Comparison of ENCODE assay signal across 28 cellular contexts in genomic region chr1:40893946-40894345, GRCh38. TPM values are rescaled to one million over a fixed set of nuclear protein-coding genes. Genes with fewer than 3 reads are reported as not detected.
DNase-seq lines count a peak whose midpoint lies in the region; ATAC-seq, FAIRE-seq and TF ChIP-seq lines count a peak whose summit lies in the region.
"Had no signal": no experiment of that assay in that cellular context is flagged by ENCODE, and none has a peak within 500 bp of the region (broad histone marks: within the 10 kb centered on the region; RNA-seq: fewer than 3 reads in every experiment).

No MANE protein-coding gene starts in this region.

- H3K9ac ChIP-seq in liver (ENCODE audit: low read depth in 1 of 2, low read length in 2 of 2) (no peak overlapping the region), K562 (ENCODE audit: insufficient read depth in 1 of 2, low read depth in 2 of 2, low read length in 2 of 2) (no peak overlapping the region)
- H3K9ac ChIP-seq: BLaER1 had no signal

- no peak for TF ChIP-seq EP300 in K562 (IDR thresholded peaks at IDR 0.05; ENCODE audit: low read length)

- peaks cover 20% of the 10 kb centered on the region for H3K4me1 Mint-ChIP-seq in stimulated activated naive CD8-positive, alpha-beta T cell treated with anti-CD3 and anti-CD28 coated beads, Interleukin-15, amount 100 ng/mL, for 72 hours
- H3K4me1 Mint-ChIP-seq: CD4-positive, alpha-beta memory T cell; CD4-positive, CD25-positive, alpha-beta regulatory T cell; CD8-positive, alpha-beta memory T cell had no signal

- H3K36me3 ChIP-seq in liver (ENCODE audit: control insufficient read depth in 4 of 4, insufficient read depth in 3 of 4, low read depth in 1 of 4, low read length in 3 of 4) = no peaks in the 10 kb centered on the region
- no peaks in the 10 kb centered on the region for H3K36me3 ChIP-seq in right lobe of liver
- H3K36me3 ChIP-seq in HEK293 (ENCODE audit: control insufficient read depth in 2 of 2, insufficient read depth in 1 of 2, low read length in 2 of 2) = no peaks in the 10 kb centered on the region
- H3K36me3 ChIP-seq in K562 (ENCODE audit: control insufficient read depth, insufficient read depth, low read length) = no peaks in the 10 kb centered on the region
- H3K36me3 ChIP-seq: BE2C, BLaER1 had no signal

- BruUV-seq in K562 (replicated peaks; lab: Mats Ljungman, UMichigan) = no TSS peak

- H3K9me3 ChIP-seq in liver (ENCODE audit: control insufficient read depth in 4 of 4, low read length in 3 of 4) (peaks cover 5 to 10% (median 7%) of the 10 kb centered on the region in 4 donors), right lobe of liver (no peaks in the 10 kb centered on the region), HEK293 (ENCODE audit: control insufficient read depth, insufficient read depth, low read depth, low read length) (no peaks in the 10 kb centered on the region), K562 (replicated peaks; ENCODE audit: control insufficient read depth, insufficient read depth, low read depth, low read length) (peaks cover 16% of the 10 kb centered on the region)
- H3K9me3 ChIP-seq: BE2C had no signal

- no peak overlapping the region for H3K4me2 ChIP-seq in K562 (ENCODE audit: insufficient read depth, low read length)
- H3K4me2 ChIP-seq: BLaER1 had no signal

- H4K20me1 ChIP-seq in K562 (replicated peaks; ENCODE audit: control insufficient read depth, insufficient read depth, low read length) = no peaks in the 10 kb centered on the region
- H4K20me1 ChIP-seq: BLaER1 had no signal

- H3K4me1 ChIP-seq in liver (ENCODE audit: control insufficient read depth in 4 of 4, insufficient read depth in 4 of 4, low read length in 3 of 4) (peaks cover 2 to 13% (median 10%) of the 10 kb centered on the region in 4 donors), right lobe of liver (peaks cover 0 to 10% (median 0%) of the 10 kb centered on the region in 4 donors), HEK293 (ENCODE audit: control insufficient read depth, insufficient read depth, low read length) (no peaks in the 10 kb centered on the region), K562 (replicated peaks in 1 of 2; ENCODE audit: control insufficient read depth in 2 of 2, insufficient read depth in 2 of 2, low read length in 2 of 2) (no peaks in the 10 kb centered on the region)
- H3K4me1 ChIP-seq: BE2C had no signal

- H3K9me3 Mint-ChIP-seq in stimulated activated naive CD8-positive, alpha-beta T cell treated with anti-CD3 and anti-CD28 coated beads, Interleukin-15, amount 100 ng/mL, for 72 hours = peaks cover 26 to 27% of the 10 kb centered on the region in 2 donors

- H3K27me3 ChIP-seq in liver (ENCODE audit: control insufficient read depth in 4 of 4, insufficient read depth in 4 of 4, low read length in 3 of 4) (no peaks in the 10 kb centered on the region), right lobe of liver (no peaks in the 10 kb centered on the region), K562 (ENCODE audit: control insufficient read depth in 2 of 2, insufficient read depth in 2 of 2, low read length in 2 of 2) (peaks cover 0 to 5% of the 10 kb centered on the region in 2 experiments; a peak in 1 of 5 replicates)
- H3K27me3 ChIP-seq: BE2C, BLaER1 had no signal

- no peak overlapping the region for H3K27ac ChIP-seq in liver (ENCODE audit: low read depth in 1 of 2, low read length in 2 of 2)
- no peak overlapping the region for H3K27ac ChIP-seq in right lobe of liver
- no peak overlapping the region for H3K27ac ChIP-seq in HEK293 (ENCODE audit: extremely low read depth, low read depth, low read length)
- H3K27ac ChIP-seq in K562 (ENCODE audit: extremely low read depth, low read depth, low read length) = no peak overlapping the region
- H3K27ac ChIP-seq: BLaER1 had no signal

- TF ChIP-seq RAD21 in liver (IDR thresholded peaks at IDR 0.05) (no peak), K562 (CRISPR knock-in tag; conservative IDR thresholded peaks at IDR 0.05 in 1 of 2, IDR thresholded peaks at IDR 0.05 in 1 of 2) (no peak)

- TF ChIP-seq POLR2A in right lobe of liver (IDR thresholded peaks at IDR 0.05) (no peak), K562 (conservative IDR thresholded peaks at IDR 0.05) (no peak)

- intact Hi-C loops in right lobe of liver (cut with DNase I) = no loop called here
- intact Hi-C loops in K562 (cut with micrococcal nuclease) = no loop called here

- H2AFZ ChIP-seq in K562 (ENCODE audit: low read depth, low read length) = no peak overlapping the region

- ATAC-seq in right lobe of liver (no peak), K562 (no peak), HG03521 (IDR thresholded peaks at IDR 0.05; ENCODE audit: unreplicated experiment) (no peak)
- ATAC-seq in stimulated activated naive CD8-positive, alpha-beta T cell treated with anti-CD3 and anti-CD28 coated beads, Interleukin-15, amount 100 ng/mL, for 72 hours = no peak
- ATAC-seq: GM12878 had no signal

- CTCF ChIA-PET in HEK293 (lab: Yijun Ruan, JAX) (interaction anchor here (1.1 kb wide), 1 partner anchor 59 kb away, joined by 4 read pairs; no protein-coding TSS in a partner anchor), K562 (lab: Yijun Ruan, JAX; ENCODE audit: low intra/inter-chr PET ratio) (no interaction called here)

- TF ChIP-seq CTCF in liver (IDR thresholded peaks at IDR 0.05; ENCODE audit: low read depth, low read length, missing input control) (no peak), right lobe of liver (IDR thresholded peaks at IDR 0.05) (no peak), HEK293 (tag by site-specific recombination; IDR thresholded peaks at IDR 0.05) (no peak), K562 (IDR thresholded peaks at IDR 0.05 in 2 of 3, conservative IDR thresholded peaks at IDR 0.05 in 1 of 3; ENCODE audit: insufficient read depth in 2 of 3, low read depth in 1 of 3, low read length in 3 of 3) (no peak)

- POLR2A ChIA-PET in HEK293 (lab: Yijun Ruan, JAX) (no interaction called here), K562 (lab: Yijun Ruan, JAX) (no interaction called here)

- no peaks in the 10 kb centered on the region for H3K9me1 ChIP-seq in K562 (ENCODE audit: control insufficient read depth, insufficient read depth, low read length)

- H3K4me3 ChIP-seq in liver (ENCODE audit: low read depth in 1 of 3, low read length in 3 of 3) (peak overlapping the region in 2 of 3 donors; percentile 7 to 8), right lobe of liver (no peak overlapping the region), HEK293 (ENCODE audit: low read depth, low read length) (no peak overlapping the region), K562 (no peak overlapping the region)
- H3K4me3 ChIP-seq: BLaER1, GM12878 had no signal

- H3K4me3 Mint-ChIP-seq in stimulated activated naive CD8-positive, alpha-beta T cell treated with anti-CD3 and anti-CD28 coated beads, Interleukin-15, amount 100 ng/mL, for 72 hours = no peak overlapping the region
- H3K4me3 Mint-ChIP-seq: CD14-positive monocyte; CD4-positive, CD25-positive, alpha-beta regulatory T cell; CD8-positive, alpha-beta memory T cell had no signal

- no peak for FAIRE-seq in K562 (lab: Jason Lieb, UNC)
- FAIRE-seq: A204.1, GM12878, GM12892, GM18507 had no signal

- DNase-seq in right lobe of liver (no peak), K562 (ENCODE audit: extremely low read depth in 1 of 4, low spot score in 3 of 4) (no peak), LoVo (ENCODE audit: low spot score) (no peak)
- no peak for DNase-seq in stimulated activated naive CD8-positive, alpha-beta T cell treated with anti-CD3 and anti-CD28 coated beads, Interleukin-15, amount 100 ng/mL, for 72 hours
- DNase-seq: 8988T; ACHN; BE2C; C1 segment of cervical spinal cord; CD4-positive, alpha-beta memory T cell; CD4-positive, CD25-positive, alpha-beta regulatory T cell; CD8-positive, alpha-beta memory T cell; COR-L47; DMS 273 treated with DMSO at 0.1 percent for 48 hours; DMS153; DMS53; DMS79; DND-41; EL; GDM1 had no signal

- no peak overlapping the region for H3K27ac Mint-ChIP-seq in stimulated activated naive CD8-positive, alpha-beta T cell treated with anti-CD3 and anti-CD28 coated beads, Interleukin-15, amount 100 ng/mL, for 72 hours
- H3K27ac Mint-ChIP-seq: CD14-positive monocyte; CD4-positive, alpha-beta memory T cell; CD4-positive, CD25-positive, alpha-beta regulatory T cell; CD8-positive, alpha-beta memory T cell had no signal

- H3K27me3 Mint-ChIP-seq in stimulated activated naive CD8-positive, alpha-beta T cell treated with anti-CD3 and anti-CD28 coated beads, Interleukin-15, amount 100 ng/mL, for 72 hours = peaks cover 4% of the 10 kb centered on the region

- in situ Hi-C loops in K562 (cut with MboI) = no loop called here

- no peaks in the 10 kb centered on the region for H3K79me2 ChIP-seq in K562 (ENCODE audit: control insufficient read depth, insufficient read depth, low read length)

TF ChIP-seq in liver, 16 proteins besides CTCF, POLR2A, EP300 and RAD21 (continues in another document):
- no peak for TF ChIP-seq TAF1 (conservative IDR thresholded peaks at IDR 0.05)
- no peak for TF ChIP-seq GABPA (IDR thresholded peaks at IDR 0.05 in 1 of 2, conservative IDR thresholded peaks at IDR 0.05 in 1 of 2)

TF ChIP-seq in HEK293, 187 proteins besides CTCF, POLR2A, EP300 and RAD21 (continues in another document):
- no peak for TF ChIP-seq ZNF394 (tag by site-specific recombination; IDR thresholded peaks at IDR 0.05; ENCODE audit: borderline replicate concordance)
- TF ChIP-seq HOXC10 (CRISPR knock-in tag; IDR thresholded peaks at IDR 0.05) = no peak

RNA-seq across cellular contexts. Expression of gene CITED4, which starts 31.8 kb away (rescaled TPM):
- total RNA-seq in liver = 1 to 10 TPM; 1.4 to 6.2 TPM
- polyA plus RNA-seq in liver = 1 to 10 TPM; 4.2 to 9.9 TPM
- total RNA-seq in right lobe of liver = 100 to 1,000 TPM in 1 of 6 experiments, 10 to 100 TPM in 5; 19.0 to 116 (median 25.8) TPM
- total RNA-seq in K562 (2011; cell fraction: chromatin; rRNA removed; ENCODE audit: low replicate concordance) = 0.37 TPM in 1 of 2 replicates, not detected in the other
- 0.92 and 1.0 TPM in 2 replicates for total RNA-seq in K562 (2011; cell fraction: nucleolus; rRNA removed)
- 0.51 TPM in 1 of 2 replicates, not detected in the other for total RNA-seq in K562 (2011; cell fraction: nucleoplasm; rRNA removed)
- total RNA-seq in K562 (2014; rRNA removed) = 0.36 and 0.69 TPM in 2 replicates
- total RNA-seq in K562 (2014; rRNA removed; fragmentation: Illumina TruSeq; extraction: Trizol) = 0.11 TPM in 1 of 2 replicates, not detected in the other
- 0.11 TPM in 1 of 2 replicates, not detected in the other for total RNA-seq in K562 (2015; rRNA removed; fragmentation: Illumina TruSeq; extraction: Trizol)
- total RNA-seq in K562 (2021) = 0.89 and 1.2 TPM in 2 replicates
- 0.07 and 0.17 TPM in 2 replicates for polyA plus RNA-seq in K562 (2011; rRNA removed)
- polyA plus RNA-seq in K562 (2011; cell fraction: cytosol; rRNA removed) = 0.04 and 1.2 TPM in 2 replicates
- polyA plus RNA-seq in K562 (2011; cell fraction: nucleus; rRNA removed) = 0.08 and 0.85 TPM in 2 replicates
- 0.51 and 1.2 TPM in 2 replicates for polyA plus RNA-seq in K562 (2012)
- polyA plus RNA-seq in K562 (2014; fragmentation: Illumina TruSeq; extraction: Trizol) = 0.12 TPM in 1 of 2 replicates, not detected in the other
- not detected for polyA plus RNA-seq in K562 (2014; fragmentation: Nextera tagmentation; extraction: Ambion mirVana)
- polyA plus RNA-seq in K562 (2014; rRNA removed) = 0.23 and 0.48 TPM in 2 replicates
- not detected in 2 replicates for polyA minus RNA-seq in K562 (2011; rRNA and poly(A)+ RNA removed)
- polyA minus RNA-seq in K562 (2011; cell fraction: cytosol; rRNA and poly(A)+ RNA removed) = not detected in 2 replicates
- polyA minus RNA-seq in K562 (2011; cell fraction: nucleus; rRNA and poly(A)+ RNA removed) = 0.44 and 0.54 TPM in 2 replicates

Comparison
In these comparisons a context has a peak if more than half of its experiments do, and no peak if none do; other contexts are left out.
1. H3K4me3 ChIP-seq: peak in liver (2 of 3); none in right lobe of liver (0 of 3), HEK293 (single experiment) and K562 (single experiment).